8 cellular contexts compared by ENCODE assay signal in genomic region chr4:6873792-6874461, GRCh38. TPM values are rescaled to one million over a fixed set of nuclear protein-coding genes. Genes with fewer than 3 reads are reported as not detected.
A peak's percentile ranks its signal among the peaks of the same experiment; 100 is the strongest.
DNase-seq lines count a peak whose midpoint lies in the region; ATAC-seq, FAIRE-seq and TF ChIP-seq lines count a peak whose summit lies in the region.

No MANE protein-coding gene starts in this region.

- FAIRE-seq in GM19239 (lab: Jason Lieb, UNC) = peak; percentile 94

- intact Hi-C loops in left lung (cut with DNase I) = loop anchor here in 1 of 2 donors (5.0 to 10.0 kb wide), 2 partner anchors 89 to 152 kb away; partner anchors contain the start of gene KIAA0232

- H3K27ac ChIP-seq in caudate nucleus (ENCODE audit: low read depth, low read length) (no peak overlapping the region), left lung (peak overlapping the region in 1 of 2 donors; percentile 77)

- POLR2A ChIA-PET in BJ (lab: Charles Lee) = no interaction called here

- H3K27me3 ChIP-seq in BJ (ENCODE audit: control insufficient read depth, insufficient read depth, low read length) = no peaks in the 10 kb centered on the region
- H3K27me3 ChIP-seq in MG63 = no peaks in the 10 kb centered on the region
- no peaks in the 10 kb centered on the region for H3K27me3 ChIP-seq in left lung

- peak; percentile 87 to 88 for ATAC-seq in activated CD4-positive, CD25-positive, alpha-beta regulatory T cell treated with anti-CD3 and anti-CD28 coated beads, Interleukin-2, amount 50 U/mL, for 24 hours
- ATAC-seq in left lung (peak; percentile 86), HG03039 (IDR thresholded peaks at IDR 0.05; ENCODE audit: unreplicated experiment) (no peak)

- H3K4me3 ChIP-seq in BJ (ENCODE audit: low read depth, low read length) (no peak overlapping the region), MG63 (no peak overlapping the region), left lung (no peak overlapping the region)

- peaks cover 0 to 40% of the 10 kb centered on the region in 2 donors for H3K4me1 ChIP-seq in left lung

- H3K36me3 ChIP-seq in BJ (ENCODE audit: control insufficient read depth, insufficient read depth, low read length) (peaks cover 18% of the 10 kb centered on the region), MG63 (peaks cover 13% of the 10 kb centered on the region), left lung (peaks cover 0 to 67% of the 10 kb centered on the region in 2 donors)

- H3K9me3 ChIP-seq in MG63 (no peaks in the 10 kb centered on the region), left lung (no peaks in the 10 kb centered on the region)

- peak; percentile 84 for TF ChIP-seq CTCF in BJ (IDR thresholded peaks at IDR 0.05; ENCODE audit: insufficient read depth, low read depth, low read length)
- peak; percentile 70 to 84 for TF ChIP-seq CTCF in left lung (IDR thresholded peaks at IDR 0.05)

- DNase-seq in BJ (ENCODE audit: low read depth) (no peak), GM19239 (ENCODE audit: insufficient read length, low spot score) (peak; percentile 54), MG63 (peak; percentile 25), caudate nucleus (lab: John Stamatoyannopoulos, UW) (peak in 45 of 61 donors; percentile 11 to 78 (median 42)), left lung (peak; percentile 69 to 90)
- peak; percentile 65 to 79 (median 67) for DNase-seq in stimulated activated CD4-positive, alpha-beta T cell treated with anti-CD3 and anti-CD28 coated beads, TNF-alpha, amount 100 ng/mL, for 24 hours (ENCODE audit: low read depth in 3 of 3)

- CTCF ChIA-PET in BJ (lab: Yijun Ruan, JAX) = interaction anchor here (0.6 to 6.0 kb wide), 45 partner anchors 9 to 327 kb away, joined by 3 to 110 read pairs (median 4); partner anchors contain the start of gene MRFAP1L1

RNA-seq across cellular contexts. Expression of gene TBC1D14, which starts 35.7 kb away (rescaled TPM):
- 29.7 and 35.8 TPM in 2 replicates for polyA plus RNA-seq in BJ (2011; rRNA removed)
- polyA minus RNA-seq in BJ (2011; rRNA and poly(A)+ RNA removed) = 18.7 and 22.2 TPM in 2 replicates
- total RNA-seq in MG63 (2014; rRNA removed; shearing (Covaris generic); ENCODE audit: low replicate concordance) = 15.3 and 16.3 TPM in 2 replicates
- total RNA-seq in left lung = 10 to 100 TPM; 45.6 to 73.4 TPM
